Comparison of ENCODE assay signal across 20 cellular contexts in the genomic region with DNA sequence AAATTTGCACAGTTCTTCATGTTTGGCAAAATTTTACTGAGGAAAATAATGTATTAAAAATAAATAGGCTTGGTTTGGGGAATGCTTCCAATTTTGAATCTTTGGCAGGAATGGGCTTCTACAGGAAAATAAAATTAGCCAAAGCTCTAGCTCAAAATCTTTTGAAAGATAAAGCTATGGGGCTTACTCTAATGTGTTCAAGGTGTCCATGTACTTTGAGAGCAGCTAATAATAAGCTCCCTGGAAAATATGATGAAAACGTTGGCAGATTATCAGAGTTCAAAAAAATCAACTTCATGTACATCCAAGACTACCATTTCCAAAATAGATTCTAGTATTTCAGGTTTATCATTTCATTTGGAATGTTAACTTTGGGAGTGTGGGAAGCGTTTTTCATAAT.
DNase-seq lines count a peak whose midpoint lies in the region; ATAC-seq and TF ChIP-seq lines count a peak whose summit lies in the region.
"Had no signal": no experiment of that assay in that cellular context is flagged by ENCODE, and none has a peak within 500 bp of the region (broad histone marks: within the 10 kb centered on the region; RNA-seq: fewer than 3 reads in every experiment).

No MANE protein-coding gene starts in this region.

- H3K27ac Mint-ChIP-seq in Caco-2 (ENCODE audit: unreplicated experiment), result no peak overlapping the region
- H3K27ac Mint-ChIP-seq: CD14-positive monocyte; CD4-positive, alpha-beta T cell; CD8-positive, alpha-beta memory T cell; HFFc6 had no signal

- BruUV-seq in Caco-2 (replicated peaks; lab: Mats Ljungman, UMichigan), result no TSS peak

- TF ChIP-seq CTCF in thoracic aorta (IDR thresholded peaks at IDR 0.05) (no peak), Caco-2 (IDR thresholded peaks at IDR 0.05; ENCODE audit: insufficient read depth in 1 of 2, low read depth in 1 of 2, low read length in 1 of 2, severe bottlenecking in 1 of 2, unreplicated experiment in 1 of 2) (no peak)

- peak; percentile 28 for DNase-seq in Ammon's horn (ENCODE audit: low spot score)
- DNase-seq in fibroblast of gingiva (ENCODE audit: low read depth), result peak; percentile 37
- DNase-seq in putamen (ENCODE audit: low spot score), result peak; percentile 65
- no peak for DNase-seq in thoracic aorta (ENCODE audit: low spot score)
- DNase-seq in Caco-2, result no peak
- DNase-seq: BE2C; Calu3; CD4-positive, alpha-beta T cell; CD8-positive, alpha-beta memory T cell; DMS53; DMS79 treated with DMSO at 0.1 percent for 48 hours; GF-D8; GOT3; HFFc6 had no signal

- no peaks in the 10 kb centered on the region for H3K36me3 Mint-ChIP-seq in Caco-2 (ENCODE audit: insufficient read depth, unreplicated experiment)
- H3K36me3 Mint-ChIP-seq: CD14-positive monocyte; CD8-positive, alpha-beta memory T cell had no signal

- H3K4me3 Mint-ChIP-seq in Caco-2 (ENCODE audit: unreplicated experiment), result no peak overlapping the region
- H3K4me3 Mint-ChIP-seq: CD14-positive monocyte; CD4-positive, alpha-beta T cell; CD8-positive, alpha-beta memory T cell; HFFc6 had no signal

- intact Hi-C loops in Caco-2 (cut with micrococcal nuclease; ENCODE audit: unreplicated experiment), result no loop called here

- peaks cover 10% of the 10 kb centered on the region for H3K9me3 Mint-ChIP-seq in Caco-2 (ENCODE audit: unreplicated experiment)
- H3K9me3 Mint-ChIP-seq: HFFc6 had no signal

- H3K9me3 ChIP-seq in thoracic aorta, result no peaks in the 10 kb centered on the region
- H3K9me3 ChIP-seq in Caco-2, result peaks cover 4% of the 10 kb centered on the region; the same call in 1 of the 2 replicates
- H3K9me3 ChIP-seq: BE2C, HAP-1 had no signal

- H3K36me3 ChIP-seq in thoracic aorta (no peaks in the 10 kb centered on the region), Caco-2 (ENCODE audit: control insufficient read depth, insufficient read depth, low read length) (no peaks in the 10 kb centered on the region)
- H3K36me3 ChIP-seq: BE2C; BLaER1 treated with 17β-estradiol and CSF1 and Interleukin-3, amounts not matched to agents 10 nM and 100 nM; HAP-1 had no signal

- H3K4me1 ChIP-seq in thoracic aorta (ENCODE audit: control insufficient read depth in 1 of 2, low read depth in 2 of 2) (peaks cover 8 to 27% of the 10 kb centered on the region in 2 donors), Caco-2 (no peaks in the 10 kb centered on the region)
- H3K4me1 ChIP-seq: BE2C, HAP-1 had no signal

- H3K27me3 ChIP-seq in thoracic aorta (replicated peaks; ENCODE audit: insufficient read depth) (no peaks in the 10 kb centered on the region), Caco-2 (replicated peaks; ENCODE audit: control insufficient read depth, insufficient read depth, low read length) (no peaks in the 10 kb centered on the region)
- H3K27me3 ChIP-seq: BE2C; BLaER1 treated with 17β-estradiol and CSF1 and Interleukin-3, amounts not matched to agents 10 nM and 100 nM had no signal

- no peaks in the 10 kb centered on the region for H3K27me3 Mint-ChIP-seq in Caco-2 (ENCODE audit: insufficient read depth, unreplicated experiment)

- CTCF ChIA-PET in Caco-2 (lab: Charles Lee), result no interaction called here

- no peak overlapping the region for H3K4me3 ChIP-seq in thoracic aorta
- no peak overlapping the region for H3K4me3 ChIP-seq in Caco-2 (ENCODE audit: low read depth, low read length)
- H3K4me3 ChIP-seq: BLaER1 treated with 17β-estradiol and CSF1 and Interleukin-3, amounts not matched to agents 10 nM and 100 nM; HAP-1 had no signal

- ATAC-seq in thoracic aorta (ENCODE audit: insufficient number of reproducible peaks, low FRiP score, low read depth) (no peak), HG03097 (IDR thresholded peaks at IDR 0.05; ENCODE audit: low FRiP score, unreplicated experiment) (no peak), GM19324 (IDR thresholded peaks at IDR 0.05; ENCODE audit: low FRiP score, unreplicated experiment) (no peak)

- no peaks in the 10 kb centered on the region for H3K4me1 Mint-ChIP-seq in Caco-2 (ENCODE audit: low read depth, unreplicated experiment)
- H3K4me1 Mint-ChIP-seq: CD14-positive monocyte; CD8-positive, alpha-beta memory T cell had no signal

- H3K27ac ChIP-seq in thoracic aorta, result peak overlapping the region; percentile 18 to 51
- H3K27ac ChIP-seq: 22Rv1; BLaER1 treated with 17β-estradiol and CSF1 and Interleukin-3, amounts not matched to agents 10 nM and 100 nM had no signal

- POLR2A ChIA-PET in Caco-2 (lab: Charles Lee), result no interaction called here

Comparison
In these comparisons a context has a peak if more than half of its experiments do, and no peak if none do; other contexts are left out.
1. DNase-seq: peak in Ammon's horn (single experiment), fibroblast of gingiva (single experiment) and putamen (single experiment); none in thoracic aorta (single experiment) and Caco-2 (0 of 2).